In genomic region chr1:244437108-244437507, GRCh38 we compare ENCODE assay signal across 16 cellular contexts. TPM values are rescaled to one million over a fixed set of nuclear protein-coding genes. Genes with fewer than 3 reads are reported as not detected.
DNase-seq lines count a peak whose midpoint lies in the region; ATAC-seq, FAIRE-seq and TF ChIP-seq lines count a peak whose summit lies in the region.
"Had no signal": no experiment of that assay in that cellular context is flagged by ENCODE, and none has a peak within 500 bp of the region (broad histone marks: within the 10 kb centered on the region; RNA-seq: fewer than 3 reads in every experiment).

No MANE protein-coding gene starts in this region.

- peak overlapping the region; percentile 72 for H3K4me2 ChIP-seq in astrocyte (ENCODE audit: low read length)
- H3K4me2 ChIP-seq: BLaER1 had no signal

- no peaks in the 10 kb centered on the region for H3K27me3 Mint-ChIP-seq in astrocyte (ENCODE audit: low read depth, unreplicated experiment)

- no peaks in the 10 kb centered on the region for H3K9me3 ChIP-seq in astrocyte (ENCODE audit: insufficient read depth, low read depth, low read length)
- H3K9me3 ChIP-seq: BLaER1, gastrocnemius medialis had no signal

- FAIRE-seq in astrocyte (lab: Jason Lieb, UNC), result peak; percentile 17

- peaks cover 3% of the 10 kb centered on the region for H3K36me3 Mint-ChIP-seq in astrocyte (ENCODE audit: low read depth, unreplicated experiment)

- peak overlapping the region; percentile 98 for H3K27ac Mint-ChIP-seq in astrocyte (ENCODE audit: unreplicated experiment)

- H3K4me1 Mint-ChIP-seq in astrocyte (ENCODE audit: low read depth, unreplicated experiment), result peaks cover 37% of the 10 kb centered on the region

- no peak overlapping the region for H3K4me3 ChIP-seq in astrocyte (ENCODE audit: insufficient read depth, low read depth, low read length)
- H3K4me3 ChIP-seq: BLaER1, gastrocnemius medialis had no signal

- TF ChIP-seq CTCF in astrocyte (IDR thresholded peaks at IDR 0.05; ENCODE audit: insufficient read depth, low read depth, low read length) (no peak), foreskin keratinocyte (conservative IDR thresholded peaks at IDR 0.05) (no peak)

- H3K27ac ChIP-seq in astrocyte (ENCODE audit: low read depth, low read length) (peak overlapping the region; percentile 90), foreskin keratinocyte (peak overlapping the region; percentile 34)
- H3K27ac ChIP-seq: BLaER1, gastrocnemius medialis, parathyroid adenoma had no signal

- H3K4me3 Mint-ChIP-seq in astrocyte (ENCODE audit: unreplicated experiment), result no peak overlapping the region

- H3K27me3 ChIP-seq in astrocyte (ENCODE audit: insufficient read depth, low read length) (no peaks in the 10 kb centered on the region), foreskin keratinocyte (no peaks in the 10 kb centered on the region)
- H3K27me3 ChIP-seq: BLaER1, gastrocnemius medialis had no signal

- H3K36me3 ChIP-seq in astrocyte (ENCODE audit: insufficient read depth, low read length), result peaks cover under 1% of the 10 kb centered on the region

- H2AFZ ChIP-seq in astrocyte (ENCODE audit: low read depth, low read length), result no peak overlapping the region
- H2AFZ ChIP-seq: parathyroid adenoma had no signal

- peaks cover 43% of the 10 kb centered on the region for H3K79me2 ChIP-seq in astrocyte (ENCODE audit: insufficient read depth, low read length)

- H3K9me3 Mint-ChIP-seq in astrocyte (ENCODE audit: unreplicated experiment), result no peaks in the 10 kb centered on the region

- peak; percentile 20 for DNase-seq in AG08395 (ENCODE audit: low spot score)
- peak; percentile 81 for DNase-seq in HCEC 1CT
- DNase-seq in astrocyte (ENCODE audit: low read depth), result peak; percentile 47
- DNase-seq in foreskin keratinocyte, result no peak
- no peak for DNase-seq in NCI-H2029 (lab: John Stamatoyannopoulos, UW)
- no peak for DNase-seq in ecto neural progenitor cell (ENCODE audit: low spot score)
- no peak for DNase-seq in cortex of kidney (lab: John Stamatoyannopoulos, UW)
- DNase-seq: activated CD4-positive, CD25-positive, alpha-beta regulatory T cell; activated T-cell treated with anti-CD3 and anti-CD28 coated beads for 4 hours; DMS53; gastrocnemius medialis; NCI-H2081; NCI-H748 treated with DMSO at 0.1 percent for 48 hours had no signal

- H3K4me1 ChIP-seq in astrocyte (ENCODE audit: insufficient read depth, low read length) (peaks cover 29% of the 10 kb centered on the region), foreskin keratinocyte (peaks cover 44% of the 10 kb centered on the region)
- H3K4me1 ChIP-seq: BLaER1, parathyroid adenoma had no signal

- no peaks in the 10 kb centered on the region for H4K20me1 ChIP-seq in astrocyte (ENCODE audit: insufficient read depth, low read length)

- ATAC-seq in foreskin keratinocyte (no peak), GM21526 (IDR thresholded peaks at IDR 0.05; ENCODE audit: low FRiP score, unreplicated experiment) (no peak)
- ATAC-seq: gastrocnemius medialis had no signal

- peak overlapping the region; percentile 19 for H3K9ac ChIP-seq in astrocyte (ENCODE audit: low read length)
- H3K9ac ChIP-seq: BLaER1, parathyroid adenoma had no signal

RNA-seq across cellular contexts. Expression of gene ADSS2, which starts 14.6 kb away (rescaled TPM):
- total RNA-seq in astrocyte (53.9 and 54.4 TPM in 2 replicates), foreskin keratinocyte (38.6 and 42.8 TPM in 2 replicates)
- 19.3 and 25.0 TPM in 2 replicates for polyA plus RNA-seq in foreskin keratinocyte

RNA-seq across cellular contexts. Expression of gene CATSPERE, which starts 24.0 kb away (rescaled TPM):
- total RNA-seq in astrocyte, result 1.1 TPM in 2 replicates
- total RNA-seq in foreskin keratinocyte, result 0.07 and 0.21 TPM in 2 replicates
- 0.07 and 0.09 TPM in 2 replicates for polyA plus RNA-seq in foreskin keratinocyte

Comparison
In these comparisons a context has a peak if more than half of its experiments do, and no peak if none do; other contexts are left out.
1. DNase-seq: peak in AG08395 (single experiment), HCEC 1CT (single experiment) and astrocyte (single experiment); none in foreskin keratinocyte (0 of 2), NCI-H2029 (single experiment), ecto neural progenitor cell (single experiment) and cortex of kidney (single experiment).